Comparison of ENCODE assay signal across 8 cellular contexts in genomic region chr16:2223375-2224182, GRCh38.
DNase-seq lines count a peak whose midpoint lies in the region; ATAC-seq and TF ChIP-seq lines count a peak whose summit lies in the region.

Gene E4F1 (plus strand): TSS chr16:2223591. CDS start chr16:2223614, 23 bp downstream.

- in situ Hi-C loops in GM18951 (cut with MboI; ENCODE audit: low sequenced_read_pairs, unreplicated experiment), result no loop called here

- peak; percentile 99 for DNase-seq in AG08395 (ENCODE audit: low spot score)
- peak; percentile 99 for DNase-seq in NCI-H345 (lab: John Stamatoyannopoulos, UW)
- peak; percentile 98 to 99 (median 98) for DNase-seq in activated CD4-positive, CD25-positive, alpha-beta regulatory T cell (lab: John Stamatoyannopoulos, UW)
- peak; percentile 99 for DNase-seq in central memory CD4-positive, alpha-beta T cell
- peak; percentile 97 for DNase-seq in inferior parietal cortex (ENCODE audit: extremely low spot score)
- peak; percentile 98 to 100 for DNase-seq in stimulated activated CD4-positive, alpha-beta T cell treated with anti-CD3 and anti-CD28 coated beads, Interleukin-12 subunit alpha, Interleukin-12 subunit beta, amount 100 ng/mL, for 24 hours (ENCODE audit: low read depth in 2 of 2)

- TF ChIP-seq POLR2A in GM18951 (IDR thresholded peaks at IDR 0.05; ENCODE audit: extremely low read depth, insufficient read depth, insufficient read length), result peak; percentile 98

- peak; percentile 92 for ATAC-seq in HG03196 (IDR thresholded peaks at IDR 0.05; ENCODE audit: unreplicated experiment)

Comparison
In these comparisons a context has a peak if more than half of its experiments do, and no peak if none do; other contexts are left out.
1. Peak in every context shown above with its lines: DNase-seq and ATAC-seq.